ENCODE assay signal across 11 cellular contexts in the genomic region with DNA sequence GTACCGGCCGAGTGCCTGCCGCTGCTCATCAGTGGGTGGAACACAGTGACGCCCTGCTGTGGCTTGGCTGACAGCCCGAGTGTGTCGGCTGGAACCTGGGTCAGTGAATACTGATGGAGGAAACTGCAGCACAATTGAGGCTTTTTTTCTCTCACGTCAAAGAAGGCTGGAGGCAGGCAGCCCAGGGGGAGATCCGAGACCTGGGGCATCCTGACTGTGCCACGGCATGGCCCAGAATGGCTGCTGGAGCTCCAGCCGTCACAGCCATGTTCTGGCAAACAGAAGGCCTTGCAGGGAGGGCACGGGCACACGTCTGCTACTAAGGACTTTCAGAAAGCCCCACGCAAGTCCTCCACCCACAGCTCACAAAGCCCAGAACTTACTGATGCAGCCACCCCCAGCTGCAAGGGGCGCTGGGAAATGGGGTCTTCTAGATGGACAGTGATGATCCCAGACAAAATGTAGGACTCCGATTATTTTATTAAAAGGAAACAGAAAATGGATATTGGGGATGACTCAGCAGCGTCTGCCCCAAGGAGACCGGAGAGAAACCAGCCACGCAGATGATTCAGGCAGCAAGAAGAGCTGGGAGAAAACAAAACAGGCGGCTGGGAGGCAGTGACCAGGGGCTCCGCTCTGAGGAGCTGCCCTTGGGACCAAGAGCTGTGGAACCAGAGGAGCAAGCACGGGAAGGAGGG.
A peak's percentile ranks its signal among the peaks of the same experiment; 100 is the strongest.
DNase-seq lines count a peak whose midpoint lies in the region; ATAC-seq and TF ChIP-seq lines count a peak whose summit lies in the region.
"Had no signal": no experiment of that assay in that cellular context is flagged by ENCODE, and none has a peak within 500 bp of the region (broad histone marks: within the 10 kb centered on the region; RNA-seq: fewer than 3 reads in every experiment).

No MANE protein-coding gene starts in this region.

- TF ChIP-seq CTCF in glutamatergic neuron (IDR thresholded peaks at IDR 0.05; ENCODE audit: partially characterized antibody, unreplicated experiment): no peak

- no peaks in the 10 kb centered on the region for H3K36me3 Mint-ChIP-seq in glutamatergic neuron (ENCODE audit: unreplicated experiment)
- no peaks in the 10 kb centered on the region for H3K36me3 Mint-ChIP-seq in natural killer cell treated with Interleukin-12 subunit alpha and Interleukin-12 subunit beta and Interleukin-15 and Interleukin-18, amount 100 ng/mL, for 72 hours

- H3K4me3 Mint-ChIP-seq in glutamatergic neuron (ENCODE audit: unreplicated experiment): no peak overlapping the region
- H3K4me3 Mint-ChIP-seq in natural killer cell treated with Interleukin-12 subunit alpha and Interleukin-12 subunit beta and Interleukin-15 and Interleukin-18, amount 100 ng/mL, for 72 hours: no peak overlapping the region

- H3K4me1 Mint-ChIP-seq in glutamatergic neuron (ENCODE audit: low read depth, unreplicated experiment): no peaks in the 10 kb centered on the region
- H3K4me1 Mint-ChIP-seq in natural killer cell treated with Interleukin-12 subunit alpha and Interleukin-12 subunit beta and Interleukin-15 and Interleukin-18, amount 100 ng/mL, for 72 hours (ENCODE audit: low read depth in 2 of 2): no peaks in the 10 kb centered on the region

- peaks cover 12% of the 10 kb centered on the region for H3K27me3 Mint-ChIP-seq in glutamatergic neuron (ENCODE audit: unreplicated experiment)
- H3K27me3 Mint-ChIP-seq in natural killer cell treated with Interleukin-12 subunit alpha and Interleukin-12 subunit beta and Interleukin-15 and Interleukin-18, amount 100 ng/mL, for 72 hours: no peaks in the 10 kb centered on the region

- no peak overlapping the region for H3K27ac Mint-ChIP-seq in glutamatergic neuron (ENCODE audit: unreplicated experiment)
- H3K27ac Mint-ChIP-seq in natural killer cell treated with Interleukin-12 subunit alpha and Interleukin-12 subunit beta and Interleukin-15 and Interleukin-18, amount 100 ng/mL, for 72 hours: no peak overlapping the region

- no peak for ATAC-seq in GM18873 (IDR thresholded peaks at IDR 0.05; ENCODE audit: low FRiP score, unreplicated experiment)
- no peak for ATAC-seq in natural killer cell treated with Interleukin-12 subunit alpha and Interleukin-12 subunit beta and Interleukin-15 and Interleukin-18, amount 100 ng/mL, for 72 hours

- H3K9me3 Mint-ChIP-seq in glutamatergic neuron (ENCODE audit: unreplicated experiment): peaks cover 3% of the 10 kb centered on the region
- no peaks in the 10 kb centered on the region for H3K9me3 Mint-ChIP-seq in natural killer cell treated with Interleukin-12 subunit alpha and Interleukin-12 subunit beta and Interleukin-15 and Interleukin-18, amount 100 ng/mL, for 72 hours

- peak; percentile 74 for DNase-seq in COLO829 (ENCODE audit: low spot score)
- DNase-seq in HUDEP-2 (lab: John Stamatoyannopoulos, UW; ENCODE audit: unreplicated experiment in 76 of 76): peak in 71 of 76 experiments; percentile 10 to 88 (median 60)
- DNase-seq in RPMI7951 (ENCODE audit: low read depth): peak; percentile 86
- DNase-seq in glutamatergic neuron: peak; percentile 6
- DNase-seq in NCI-H510A treated with DMSO at 0.1 percent for 48 hours (lab: John Stamatoyannopoulos, UW): no peak
- DNase-seq in natural killer cell treated with Interleukin-12 subunit alpha and Interleukin-12 subunit beta and Interleukin-15 and Interleukin-18, amount 100 ng/mL, for 72 hours (ENCODE audit: low spot score): no peak
- no peak for DNase-seq in NCI-H82 treated with DMSO at 0.1 percent for 48 hours (lab: John Stamatoyannopoulos, UW; ENCODE audit: unreplicated experiment)
- DNase-seq: midbrain; NCI-H187 treated with DMSO at 0.1 percent for 48 hours; stimulated activated naive CD4-positive, alpha-beta T cell treated with Interleukin-2 at 50 U/mL for 16 hours had no signal

Comparison
In these comparisons a context has a peak if more than half of its experiments do, and no peak if none do; other contexts are left out.
1. DNase-seq: peak in COLO829 (single experiment), HUDEP-2 (71 of 76), RPMI7951 (single experiment) and glutamatergic neuron (single experiment); none in NCI-H510A treated with DMSO at 0.1 percent for 48 hours (single experiment), natural killer cell treated with Interleukin-12 subunit alpha and Interleukin-12 subunit beta and Interleukin-15 and Interleukin-18, amount 100 ng/mL, for 72 hours (single experiment) and NCI-H82 treated with DMSO at 0.1 percent for 48 hours (single experiment).